ENCODE assay signal across 19 cellular contexts in genomic region chr7:35650751-35651150, GRCh38.
"Had no signal": no experiment of that assay in that cellular context is flagged by ENCODE, and none has a peak within 500 bp of the region (broad histone marks: within the 10 kb centered on the region; RNA-seq: fewer than 3 reads in every experiment).

No MANE protein-coding gene starts in this region.

- ATAC-seq: foreskin keratinocyte; stimulated activated memory B cell treated with anti-CD40 and anti-IgM and Interleukin-4, amounts not matched to agents 10 μg/mL and 1 μg/mL and 100 μg/mL, for 72 hours had no signal

- H3K4me2 ChIP-seq: hepatocyte had no signal

- H3K27ac Mint-ChIP-seq: endodermal cell; mesothelial cell of epicardium; nephron; stimulated activated memory B cell treated with anti-CD40 and anti-IgM and Interleukin-4, amounts not matched to agents 10 μg/mL and 1 μg/mL and 100 μg/mL, for 72 hours had no signal

- H3K9me3 ChIP-seq: colonic mucosa, prostate gland, right lobe of liver had no signal

- DNase-seq: colonic mucosa; dermis blood vessel endothelial cell; endodermal cell; erythroblast; foreskin keratinocyte; kidney glomerular epithelial cell; retina; stimulated activated CD4-positive, alpha-beta T cell treated with anti-CD3 and anti-CD28 coated beads, Interleukin-15, amount 100 ng/mL, for 24 hours; stimulated activated CD4-positive, alpha-beta T cell treated with anti-CD3 and anti-CD28 coated beads, Interleukin-1b, Interleukin-23, amount 100 ng/mL, for 48 hours; stimulated activated CD4-positive, alpha-beta T cell treated with anti-CD3 and anti-CD28 coated beads, Interleukin-4, amount 100 ng/mL, for 24 hours; tibial artery had no signal

- H3K27me3 ChIP-seq: colonic mucosa, foreskin keratinocyte, hepatocyte, right lobe of liver, tibial artery had no signal

- H3K27ac ChIP-seq: colonic mucosa, foreskin keratinocyte, hepatocyte, parathyroid adenoma, prostate gland, right lobe of liver, tibial artery had no signal

- H3K4me3 Mint-ChIP-seq: endodermal cell; mesothelial cell of epicardium; nephron; stimulated activated memory B cell treated with anti-CD40 and anti-IgM and Interleukin-4, amounts not matched to agents 10 μg/mL and 1 μg/mL and 100 μg/mL, for 72 hours; stimulated activated naive CD8-positive, alpha-beta T cell treated with anti-CD3 and anti-CD28 coated beads, Interleukin-15, Interleukin-2, amounts not matched to agents 100 ng/mL and 50 ng/mL, for 24 hours had no signal

- H3K4me1 ChIP-seq: colonic mucosa, foreskin keratinocyte, prostate gland had no signal

- H3K9ac ChIP-seq: parathyroid adenoma had no signal

- H3K36me3 ChIP-seq: colonic mucosa, prostate gland, right lobe of liver had no signal

- H3K4me3 ChIP-seq: colonic mucosa, hepatocyte, prostate gland, right lobe of liver, tibial artery had no signal

- H3K27me3 Mint-ChIP-seq: stimulated activated memory B cell treated with anti-CD40 and anti-IgM and Interleukin-4, amounts not matched to agents 10 μg/mL and 1 μg/mL and 100 μg/mL, for 72 hours; stimulated activated naive CD8-positive, alpha-beta T cell treated with anti-CD3 and anti-CD28 coated beads, Interleukin-15, Interleukin-2, amounts not matched to agents 100 ng/mL and 50 ng/mL, for 24 hours had no signal
